Comparison of ENCODE assay signal across 8 cellular contexts in the genomic region with DNA sequence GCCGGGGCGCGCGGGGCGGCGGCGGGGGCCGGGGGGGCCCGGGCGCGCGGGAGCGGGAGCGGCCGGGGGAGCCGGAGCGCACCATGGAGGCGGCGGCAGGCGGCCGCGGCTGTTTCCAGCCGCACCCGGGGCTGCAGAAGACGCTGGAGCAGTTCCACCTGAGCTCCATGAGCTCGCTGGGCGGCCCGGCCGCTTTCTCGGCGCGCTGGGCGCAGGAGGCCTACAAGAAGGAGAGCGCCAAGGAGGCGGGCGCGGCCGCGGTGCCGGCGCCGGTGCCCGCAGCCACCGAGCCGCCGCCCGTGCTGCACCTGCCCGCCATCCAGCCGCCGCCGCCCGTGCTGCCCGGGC. TPM values are rescaled to one million over a fixed set of nuclear protein-coding genes. Genes with fewer than 3 reads are reported as not detected.
DNase-seq lines count a peak whose midpoint lies in the region; ATAC-seq lines count a peak whose summit lies in the region.

No MANE protein-coding gene starts in this region.

- H3K4me1 Mint-ChIP-seq in stimulated activated naive CD8-positive, alpha-beta T cell treated with anti-CD3 and anti-CD28 coated beads, Interleukin-15, Interleukin-2, amounts not matched to agents 100 ng/mL and 50 ng/mL, for 24 hours (ENCODE audit: low read depth) = peaks cover 38% of the 10 kb centered on the region
- H3K4me1 Mint-ChIP-seq in immature natural killer cell = peaks cover 50% of the 10 kb centered on the region in 2 donors

- WGBS in adipose tissue, 3 donors = 0 to 3% (median 2%) methylated on average over 24 to 48 of the region's 53 CpGs

- peak overlapping the region; percentile 89 for H3K27ac Mint-ChIP-seq in stimulated activated naive CD8-positive, alpha-beta T cell treated with anti-CD3 and anti-CD28 coated beads, Interleukin-15, Interleukin-2, amounts not matched to agents 100 ng/mL and 50 ng/mL, for 24 hours
- H3K27ac Mint-ChIP-seq in immature natural killer cell = peak overlapping the region; percentile 83 to 100 (median 98)

- H3K27me3 Mint-ChIP-seq in stimulated activated naive CD8-positive, alpha-beta T cell treated with anti-CD3 and anti-CD28 coated beads, Interleukin-15, Interleukin-2, amounts not matched to agents 100 ng/mL and 50 ng/mL, for 24 hours = peaks cover 4% of the 10 kb centered on the region
- peaks cover 48 to 65% (median 52%) of the 10 kb centered on the region in 3 donors for H3K27me3 Mint-ChIP-seq in immature natural killer cell (ENCODE audit: low read depth in 3 of 3)

- H3K36me3 Mint-ChIP-seq in stimulated activated naive CD8-positive, alpha-beta T cell treated with anti-CD3 and anti-CD28 coated beads, Interleukin-15, Interleukin-2, amounts not matched to agents 100 ng/mL and 50 ng/mL, for 24 hours (ENCODE audit: low read depth) = peaks cover 7% of the 10 kb centered on the region
- peaks cover 0 to 3% (median 0%) of the 10 kb centered on the region in 3 donors for H3K36me3 Mint-ChIP-seq in immature natural killer cell

- no peaks in the 10 kb centered on the region for H3K9me3 Mint-ChIP-seq in stimulated activated naive CD8-positive, alpha-beta T cell treated with anti-CD3 and anti-CD28 coated beads, Interleukin-15, Interleukin-2, amounts not matched to agents 100 ng/mL and 50 ng/mL, for 24 hours
- peaks cover 0 to 3% (median 0%) of the 10 kb centered on the region in 6 donors for H3K9me3 Mint-ChIP-seq in immature natural killer cell

- peak overlapping the region; percentile 94 for H3K4me3 Mint-ChIP-seq in stimulated activated naive CD8-positive, alpha-beta T cell treated with anti-CD3 and anti-CD28 coated beads, Interleukin-15, Interleukin-2, amounts not matched to agents 100 ng/mL and 50 ng/mL, for 24 hours
- H3K4me3 Mint-ChIP-seq in immature natural killer cell = peak overlapping the region; percentile 91 to 96 (median 94)

- no peak for DNase-seq in stimulated activated naive CD8-positive, alpha-beta T cell treated with anti-CD3 and anti-CD28 coated beads, Interleukin-15, Interleukin-2, amounts not matched to agents 100 U/mL and 50 U/mL, for 24 hours
- DNase-seq in immature natural killer cell (no peak), substantia nigra (lab: John Stamatoyannopoulos, UW) (no peak), HK-2 (ENCODE audit: unreplicated experiment) (no peak)

- peak overlapping the region; percentile 2 for H3K27ac ChIP-seq in adipose tissue (ENCODE audit: low read depth, low read length)
- peak overlapping the region; percentile 83 for H3K27ac ChIP-seq in substantia nigra (ENCODE audit: low read depth, low read length, poor library complexity, severe bottlenecking)

- ATAC-seq in stimulated activated naive CD8-positive, alpha-beta T cell treated with anti-CD3 and anti-CD28 coated beads, Interleukin-15, Interleukin-2, amounts not matched to agents 100 U/mL and 50 U/mL, for 24 hours = no peak
- ATAC-seq in HG03460 (IDR thresholded peaks at IDR 0.05; ENCODE audit: unreplicated experiment) = no peak
- no peak for ATAC-seq in HG03280 (IDR thresholded peaks at IDR 0.05; ENCODE audit: unreplicated experiment)

RNA-seq across cellular contexts. Expression of gene SKI, which starts 0.5 kb away (rescaled TPM):
- polyA plus RNA-seq in adipose tissue (10 to 100 TPM in 2 of 3 donors, 1 to 10 TPM in 1; 9.5 to 69.2 (median 36.3) TPM), immature natural killer cell (1 to 10 TPM in 1 of 3 donors, under 1 TPM in 1, not detected in 1; 0.87 to 1.0 TPM)

RNA-seq across cellular contexts. Expression of gene FAAP20, which starts 34.1 kb away (rescaled TPM):
- polyA plus RNA-seq in adipose tissue = 10 to 100 TPM; 30.4 to 69.3 (median 62.6) TPM
- polyA plus RNA-seq in immature natural killer cell = 10 to 100 TPM; 56.7 to 99.6 (median 79.2) TPM

Comparison
In these comparisons a context has a peak if more than half of its experiments do, and no peak if none do; other contexts are left out.
1. RNA of gene SKI, which starts 0.5 kb away (polyA plus RNA-seq): 9.5 to 69.2 TPM in adipose tissue; 0.87 to 1.0 TPM in immature natural killer cell; every median in the first group is over 4 times any median in the second.